12 cellular contexts compared by ENCODE assay signal in the genomic region with DNA sequence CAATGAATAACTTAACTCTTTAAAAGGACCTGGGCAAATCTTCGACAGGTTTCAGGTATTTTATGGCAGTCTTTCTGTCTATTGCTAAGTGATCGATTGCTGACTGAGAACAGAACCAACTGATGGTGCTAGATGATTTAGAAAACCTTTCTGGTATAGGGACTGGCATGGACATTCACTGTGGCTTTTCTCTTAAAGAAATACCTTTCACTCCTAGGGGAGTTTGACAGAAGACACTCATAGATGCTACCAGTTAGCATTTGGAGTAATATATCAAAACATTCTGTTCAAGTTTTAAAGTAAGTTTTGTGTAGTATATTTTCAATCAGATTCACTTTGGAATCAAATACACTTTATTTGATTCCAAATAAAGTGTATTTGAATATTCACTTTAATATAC. TPM values are rescaled to one million over a fixed set of nuclear protein-coding genes. Genes with fewer than 3 reads are reported as not detected.
DNase-seq lines count a peak whose midpoint lies in the region; ATAC-seq and TF ChIP-seq lines count a peak whose summit lies in the region.
"Had no signal": no experiment of that assay in that cellular context is flagged by ENCODE, and none has a peak within 500 bp of the region (broad histone marks: within the 10 kb centered on the region; RNA-seq: fewer than 3 reads in every experiment).

No MANE protein-coding gene starts in this region.

- no peak for TF ChIP-seq CTCF in HEK293 (tag by site-specific recombination; IDR thresholded peaks at IDR 0.05)

- H3K9ac ChIP-seq in adipocyte (ENCODE audit: low read length): peak overlapping the region; percentile 98
- H3K9ac ChIP-seq in skeletal muscle satellite cell (ENCODE audit: low read depth, low read length): peak overlapping the region; percentile 91

- DNase-seq in adipocyte (ENCODE audit: low read depth) (no peak), left colon (no peak)
- DNase-seq: NCI-H1092; NCI-H510A; stimulated activated naive CD8-positive, alpha-beta T cell treated with anti-CD3 and anti-CD28 coated beads, Interleukin-15, Interleukin-2, amounts not matched to agents 100 U/mL and 50 U/mL, for 24 hours; T-helper 2 cell had no signal

- no peak overlapping the region for H3K27ac ChIP-seq in HEK293 (ENCODE audit: extremely low read depth, low read depth, low read length)

- CTCF ChIA-PET in HEK293 (lab: Yijun Ruan, JAX): no interaction called here

- no peaks in the 10 kb centered on the region for H3K27me3 ChIP-seq in adipocyte (replicated peaks; ENCODE audit: control insufficient read depth, insufficient read depth, low read length)
- no peaks in the 10 kb centered on the region for H3K27me3 ChIP-seq in skeletal muscle satellite cell (ENCODE audit: control insufficient read depth, insufficient read depth, low read length)

- H3K4me1 ChIP-seq in HEK293 (ENCODE audit: control insufficient read depth, insufficient read depth, low read length) (peaks cover 9% of the 10 kb centered on the region), adipocyte (ENCODE audit: control insufficient read depth, insufficient read depth, low read length) (peaks cover 36% of the 10 kb centered on the region), skeletal muscle satellite cell (ENCODE audit: control insufficient read depth, insufficient read depth, low read length) (peaks cover 13% of the 10 kb centered on the region)

- H3K4me3 ChIP-seq in HEK293 (ENCODE audit: low read depth, low read length) (no peak overlapping the region), adipocyte (ENCODE audit: low read length) (peak overlapping the region; percentile 90), skeletal muscle satellite cell (ENCODE audit: low read length) (peak overlapping the region; percentile 81)

- POLR2A ChIA-PET in HEK293 (lab: Yijun Ruan, JAX): no interaction called here

- ATAC-seq in left colon (peak; percentile 14), GM18907 (IDR thresholded peaks at IDR 0.05; ENCODE audit: unreplicated experiment) (no peak), GM21825 (IDR thresholded peaks at IDR 0.05; ENCODE audit: unreplicated experiment) (no peak), HG03571 (IDR thresholded peaks at IDR 0.05; ENCODE audit: unreplicated experiment) (no peak), HG03460 (IDR thresholded peaks at IDR 0.05; ENCODE audit: unreplicated experiment) (no peak)

- intact Hi-C loops in left colon (cut with DNase I, micrococcal nuclease): no loop called here

- H3K9me3 ChIP-seq in HEK293 (ENCODE audit: control insufficient read depth, insufficient read depth, low read depth, low read length) (no peaks in the 10 kb centered on the region), adipocyte (ENCODE audit: control insufficient read depth, low read length) (peaks cover 6% of the 10 kb centered on the region), skeletal muscle satellite cell (replicated peaks; ENCODE audit: low read length) (no peaks in the 10 kb centered on the region)

- no peaks in the 10 kb centered on the region for H3K36me3 ChIP-seq in HEK293 (ENCODE audit: control insufficient read depth in 2 of 2, insufficient read depth in 1 of 2, low read length in 2 of 2)
- H3K36me3 ChIP-seq in adipocyte (ENCODE audit: control insufficient read depth, insufficient read depth, low read length, severe bottlenecking): no peaks in the 10 kb centered on the region
- H3K36me3 ChIP-seq in skeletal muscle satellite cell (ENCODE audit: insufficient read depth, low read length): no peaks in the 10 kb centered on the region

- H3K4me2 ChIP-seq in skeletal muscle satellite cell (ENCODE audit: low read length): peak overlapping the region; percentile 90

TF ChIP-seq in HEK293, 187 proteins besides CTCF, POLR2A, EP300 and RAD21:
- TF ChIP-seq ZNF558 (tag by site-specific recombination; IDR thresholded peaks at IDR 0.05) (no peak), ZBTB49 (tag by site-specific recombination; IDR thresholded peaks at IDR 0.05; ENCODE audit: low read depth) (no peak), SALL2 (tag by site-specific recombination; IDR thresholded peaks at IDR 0.05; ENCODE audit: borderline replicate concordance) (no peak), ZNF133 (tag by site-specific recombination; IDR thresholded peaks at IDR 0.05) (no peak), RBAK (tag by site-specific recombination; IDR thresholded peaks at IDR 0.05) (no peak), BCL11B (tag by site-specific recombination; IDR thresholded peaks at IDR 0.05; ENCODE audit: low read depth) (no peak), PRDM1 (tag by site-specific recombination; IDR thresholded peaks at IDR 0.05) (peak; percentile 62), ZNF664 (tag by site-specific recombination; IDR thresholded peaks at IDR 0.05) (no peak), OSR2 (tag by site-specific recombination; IDR thresholded peaks at IDR 0.05) (no peak), ZNF704 (tag by site-specific recombination; IDR thresholded peaks at IDR 0.05) (no peak), ZIC2 (tag by site-specific recombination; IDR thresholded peaks at IDR 0.05) (no peak), ZBTB17 (tag by site-specific recombination; IDR thresholded peaks at IDR 0.05) (peak; percentile 57; the same call in 1 of the 2 replicates), ZNF768 (tag by site-specific recombination; IDR thresholded peaks at IDR 0.05) (no peak), ZNF37A (tag by site-specific recombination; IDR thresholded peaks at IDR 0.05) (no peak)

RNA-seq across cellular contexts. Expression of gene PPARG, which starts 0.7 kb away (rescaled TPM):
- 100 to 1,000 TPM in 1 of 2 donors, 10 to 100 TPM in 1; 91.2 to 143 TPM for total RNA-seq in left colon
- total RNA-seq in skeletal muscle satellite cell (2012; rRNA removed): 53.3 and 62.4 TPM in 2 replicates
